ENCODE assay signal across 8 cellular contexts in the genomic region with DNA sequence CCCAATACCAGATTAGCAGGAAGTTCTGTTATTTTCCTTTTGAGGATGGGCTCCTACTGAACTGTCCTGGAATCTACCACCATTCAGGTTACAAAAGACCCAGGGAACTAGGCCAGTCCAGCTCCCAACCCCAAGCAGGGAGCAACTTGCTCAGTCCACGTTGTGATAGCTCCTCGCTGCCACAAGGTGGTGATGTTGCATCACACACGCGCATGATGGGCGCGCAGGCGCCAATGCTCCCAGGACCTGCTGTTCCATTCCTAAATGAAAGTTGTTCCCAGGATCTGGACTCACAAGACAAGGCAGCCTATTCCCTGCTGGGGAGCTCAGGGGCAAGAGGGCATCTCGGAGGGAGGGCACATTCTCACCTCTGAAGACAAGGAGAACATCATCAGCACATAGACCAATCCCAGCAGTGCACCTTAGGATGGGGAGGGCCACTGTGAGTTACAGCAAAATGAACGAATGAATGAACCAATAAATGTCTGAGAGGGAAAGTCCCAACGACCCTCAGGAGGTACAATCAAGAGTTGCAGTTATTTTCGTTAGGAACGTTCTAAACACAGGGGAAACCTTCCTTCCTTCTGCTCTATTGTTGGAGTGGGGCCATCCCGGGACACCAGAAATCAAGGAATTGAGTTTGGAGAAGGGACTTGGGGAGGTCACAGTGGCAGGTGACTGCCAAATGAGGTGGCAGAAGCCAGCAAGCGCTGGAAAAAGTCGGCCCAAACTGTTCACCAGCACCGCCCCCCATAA. TPM values are rescaled to one million over a fixed set of nuclear protein-coding genes. Genes with fewer than 3 reads are reported as not detected.
DNase-seq lines count a peak whose midpoint lies in the region; ATAC-seq, FAIRE-seq and TF ChIP-seq lines count a peak whose summit lies in the region.
"Not testable (repeated sequence)": the region's sequence is repeated elsewhere in the genome, so short reads cannot be mapped to it uniquely, and the experiment has no call there.

No MANE protein-coding gene starts in this region.

- WGBS in endodermal cell (ENCODE audit: insufficient coverage in 1 of 2, insufficient read length in 1 of 2), 2 experiments = 6 to 9% methylated on average over 3 to 9 of the region's 16 CpGs
- 2 to 5% (median 3%) methylated on average over 9 to 12 of the region's 16 CpGs for WGBS in small intestine, 3 donors

- peak overlapping the region; percentile 98 for H3K4me3 ChIP-seq in SK-N-MC
- H3K4me3 ChIP-seq in endodermal cell (ENCODE audit: low read length) = peak overlapping the region; percentile 85
- peak overlapping the region in 1 of 2 donors; percentile 79 for H3K4me3 ChIP-seq in left lung
- not testable (repeated sequence) for H3K4me3 ChIP-seq in small intestine (ENCODE audit: low read depth in 1 of 2, low read length in 2 of 2)

- H3K4me1 ChIP-seq in endodermal cell (ENCODE audit: control insufficient read depth, insufficient read depth, low read length); small intestine (ENCODE audit: control insufficient read depth in 2 of 2, insufficient read depth in 1 of 2, low read depth in 1 of 2, low read length in 1 of 2): not testable (repeated sequence)
- H3K4me1 ChIP-seq in left lung = peaks cover 11 to 38% of the 10 kb centered on the region in 2 donors

- H3K36me3 Mint-ChIP-seq in activated T-helper 2 cell treated with anti-CD3 and anti-CD28 coated beads, Interferon-gamma antibody, Interleukin-2, Interleukin-4, amounts not matched to agents 10 μg/mL and 5 μg/mL and 100 μg/mL, durations not matched to agents 14 hours and 24 hours and 36 hours (ENCODE audit: low read depth) = peaks cover 12% of the 10 kb centered on the region
- H3K36me3 Mint-ChIP-seq in endodermal cell (ENCODE audit: low read depth) = peaks cover 16% of the 10 kb centered on the region

- not testable (repeated sequence) for H3K9me3 ChIP-seq in SK-N-MC (ENCODE audit: low read depth, low read length); endodermal cell (ENCODE audit: control insufficient read depth, low read length); left lung; small intestine (ENCODE audit: control insufficient read depth, low read depth)

- intact Hi-C loops in activated T-helper 2 cell treated with anti-CD3 and anti-CD28 coated beads, Interferon-gamma antibody, Interleukin-2, Interleukin-4, amounts not matched to agents 10 μg/mL and 5 μg/mL and 100 μg/mL, durations not matched to agents 14 hours and 24 hours and 36 hours (cut with micrococcal nuclease) = loop anchor here (1.0 to 2.0 kb wide), 6 partner anchors 9 to 260 kb away; a partner anchor contains a TSS
- intact Hi-C loops in left lung (cut with DNase I) = loop anchor here in 1 of 2 donors (2.0 kb wide), 1 partner anchor 58 kb away; no protein-coding TSS in a partner anchor

- not testable (repeated sequence) for H3K36me3 ChIP-seq in SK-N-MC (ENCODE audit: insufficient read depth, low read length); endodermal cell (ENCODE audit: control insufficient read depth, insufficient read depth, low read length); left lung; small intestine (ENCODE audit: control insufficient read depth in 2 of 2, insufficient read depth in 2 of 2, low read length in 2 of 2)

- ATAC-seq in GM18907 (IDR thresholded peaks at IDR 0.05; ENCODE audit: unreplicated experiment) = peak; percentile 46
- ATAC-seq in HG03432 (IDR thresholded peaks at IDR 0.05; ENCODE audit: unreplicated experiment) = peak; percentile 37
- ATAC-seq in left lung = peak; percentile 81

- not testable (repeated sequence) for H3K27ac ChIP-seq in SK-N-MC; endodermal cell (ENCODE audit: low read depth, low read length)
- H3K27ac ChIP-seq in left lung = peak overlapping the region; percentile 37 to 92
- peak overlapping the region; percentile 77 to 87 for H3K27ac ChIP-seq in small intestine (ENCODE audit: low read depth in 1 of 2, low read length in 1 of 2)

- in situ Hi-C loops in ACHN (cut with HindIII; ENCODE audit: low pct_ligation_motif_present, low pct_unique_long_range_greater_than_20kb, low sequenced_read_pairs) = not testable (repeated sequence)

- H3K27me3 Mint-ChIP-seq in activated T-helper 2 cell treated with anti-CD3 and anti-CD28 coated beads, Interferon-gamma antibody, Interleukin-2, Interleukin-4, amounts not matched to agents 10 μg/mL and 5 μg/mL and 100 μg/mL, durations not matched to agents 14 hours and 24 hours and 36 hours (ENCODE audit: low read depth); endodermal cell (ENCODE audit: insufficient read depth): not testable (repeated sequence)

- peak; percentile 18 for DNase-seq in ACHN
- DNase-seq in SK-N-MC (ENCODE audit: low read depth, low spot score); left lung: not testable (repeated sequence)
- DNase-seq in activated T-helper 2 cell treated with anti-CD3 and anti-CD28 coated beads, Interferon-gamma antibody, Interleukin-2, Interleukin-4, amounts not matched to agents 10 μg/mL and 5 μg/mL and 100 μg/mL, durations not matched to agents 14 hours and 24 hours and 36 hours (ENCODE audit: low spot score) = peak; percentile 51
- peak; percentile 70 for DNase-seq in endodermal cell
- peak; percentile 37 for DNase-seq in small intestine

- H3K27ac Mint-ChIP-seq in activated T-helper 2 cell treated with anti-CD3 and anti-CD28 coated beads, Interferon-gamma antibody, Interleukin-2, Interleukin-4, amounts not matched to agents 10 μg/mL and 5 μg/mL and 100 μg/mL, durations not matched to agents 14 hours and 24 hours and 36 hours = peak overlapping the region; percentile 91
- H3K27ac Mint-ChIP-seq in endodermal cell = peak overlapping the region; percentile 74

- not testable (repeated sequence) for H3K27me3 ChIP-seq in endodermal cell (ENCODE audit: control insufficient read depth, insufficient read depth, low read length, poor library complexity, severe bottlenecking); left lung; small intestine (ENCODE audit: control insufficient read depth in 2 of 2, insufficient read depth in 2 of 2, low read length in 2 of 2)

- H3K9me3 Mint-ChIP-seq in activated T-helper 2 cell treated with anti-CD3 and anti-CD28 coated beads, Interferon-gamma antibody, Interleukin-2, Interleukin-4, amounts not matched to agents 10 μg/mL and 5 μg/mL and 100 μg/mL, durations not matched to agents 14 hours and 24 hours and 36 hours; endodermal cell: not testable (repeated sequence)

- H3K9ac ChIP-seq in SK-N-MC (ENCODE audit: insufficient read length) = not testable (repeated sequence)
- H3K9ac ChIP-seq in endodermal cell (ENCODE audit: extremely low read depth, low read length, poor library complexity, severe bottlenecking) = peak overlapping the region; percentile 39

- peaks cover 24% of the 10 kb centered on the region for H3K4me1 Mint-ChIP-seq in activated T-helper 2 cell treated with anti-CD3 and anti-CD28 coated beads, Interferon-gamma antibody, Interleukin-2, Interleukin-4, amounts not matched to agents 10 μg/mL and 5 μg/mL and 100 μg/mL, durations not matched to agents 14 hours and 24 hours and 36 hours (ENCODE audit: low read depth)
- peaks cover 11% of the 10 kb centered on the region for H3K4me1 Mint-ChIP-seq in endodermal cell

- H3K4me3 Mint-ChIP-seq in activated T-helper 2 cell treated with anti-CD3 and anti-CD28 coated beads, Interferon-gamma antibody, Interleukin-2, Interleukin-4, amounts not matched to agents 10 μg/mL and 5 μg/mL and 100 μg/mL, durations not matched to agents 14 hours and 24 hours and 36 hours (ENCODE audit: low read depth) = peak overlapping the region; percentile 89
- H3K4me3 Mint-ChIP-seq in endodermal cell = peak overlapping the region; percentile 79

- peak; percentile 94 for FAIRE-seq in small intestine (lab: Jason Lieb, UNC)

- TF ChIP-seq CTCF in endodermal cell (conservative IDR thresholded peaks at IDR 0.05) (peak; percentile 70), left lung (IDR thresholded peaks at IDR 0.05) (peak; percentile 54 to 74)

RNA-seq across cellular contexts. Expression of a gene that starts 1.3 kb away (rescaled TPM):
- total RNA-seq in activated T-helper 2 cell treated with anti-CD3 and anti-CD28 coated beads, Interferon-gamma antibody, Interleukin-2, Interleukin-4, amounts not matched to agents 10 μg/mL and 5 μg/mL and 100 μg/mL, durations not matched to agents 14 hours and 24 hours and 36 hours = 42.5 and 45.6 TPM in 2 replicates
- total RNA-seq in endodermal cell = 100 to 1,000 TPM in 1 of 2 donors, 10 to 100 TPM in 1; 50.8 to 199 TPM
- polyA plus RNA-seq in endodermal cell (2013, experiment 1 of 2) = 46.8 TPM
- 40.7 TPM for polyA plus RNA-seq in endodermal cell (2013, experiment 2 of 2)
- total RNA-seq in left lung = 10 to 100 TPM; 22.0 to 55.8 TPM
- 10 to 100 TPM; 35.6 to 84.5 (median 82.1) TPM for polyA plus RNA-seq in small intestine

RNA-seq across cellular contexts. Expression of a gene that starts 27.1 kb away (rescaled TPM):
- 72.0 and 73.0 TPM in 2 replicates for total RNA-seq in activated T-helper 2 cell treated with anti-CD3 and anti-CD28 coated beads, Interferon-gamma antibody, Interleukin-2, Interleukin-4, amounts not matched to agents 10 μg/mL and 5 μg/mL and 100 μg/mL, durations not matched to agents 14 hours and 24 hours and 36 hours
- total RNA-seq in endodermal cell = 100 to 1,000 TPM; 128 to 150 TPM
- polyA plus RNA-seq in endodermal cell (2013, experiment 1 of 2) = 39.0 TPM
- 39.4 TPM for polyA plus RNA-seq in endodermal cell (2013, experiment 2 of 2)
- total RNA-seq in left lung = 100 to 1,000 TPM in 1 of 2 donors, 10 to 100 TPM in 1; 99.3 to 134 TPM
- polyA plus RNA-seq in small intestine = 100 to 1,000 TPM; 306 to 539 (median 531) TPM
